1 cellular context compared by ENCODE assay signal in genomic region chr16:3485821-3486505, GRCh38.
TF ChIP-seq lines count a peak whose summit lies in the region.

No MANE protein-coding gene starts in this region.

TF ChIP-seq in HepG2, 621 proteins besides CTCF, POLR2A, EP300 and RAD21:
- TF ChIP-seq ZNF276 (CRISPR knock-in tag; IDR thresholded peaks at IDR 0.05; ENCODE audit: low read depth) (no peak), ZNF234 (CRISPR knock-in tag; conservative IDR thresholded peaks at IDR 0.05) (no peak), ZNF232 (CRISPR knock-in tag; IDR thresholded peaks at IDR 0.05; ENCODE audit: borderline replicate concordance) (no peak), SRSF1 (optimal IDR thresholded peaks at IDR 0.05; ENCODE audit: low read depth, low read length) (peak; percentile 12), AGO2 (optimal IDR thresholded peaks at IDR 0.05; ENCODE audit: low read depth, low read length) (peak; percentile 93), SRF (IDR thresholded peaks at IDR 0.05; ENCODE audit: low read depth, low read length) (no peak), YEATS4 (CRISPR knock-in tag; IDR thresholded peaks at IDR 0.05; ENCODE audit: borderline replicate concordance) (no peak)
